24 cellular contexts compared by ENCODE assay signal in the genomic region with DNA sequence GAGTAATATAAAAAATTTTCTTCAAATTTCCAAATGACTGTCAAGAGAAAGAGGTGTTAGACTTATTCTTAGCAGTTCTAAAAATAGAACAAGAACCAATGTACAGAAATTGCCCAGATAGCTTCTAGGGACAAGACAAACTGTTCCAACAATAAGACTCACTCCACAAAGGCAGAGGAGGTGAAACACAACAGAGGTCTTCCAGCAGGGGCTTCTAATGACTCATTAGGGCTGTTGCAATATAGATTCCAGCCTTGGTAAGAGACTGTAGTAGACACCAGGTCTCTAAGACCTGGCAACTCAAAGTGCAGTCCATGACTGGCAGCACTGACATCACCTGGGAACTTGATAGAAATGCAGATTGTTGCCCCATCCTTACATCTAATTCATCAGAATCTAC.
DNase-seq lines count a peak whose midpoint lies in the region; ATAC-seq and TF ChIP-seq lines count a peak whose summit lies in the region.
"Had no signal": no experiment of that assay in that cellular context is flagged by ENCODE, and none has a peak within 500 bp of the region (broad histone marks: within the 10 kb centered on the region; RNA-seq: fewer than 3 reads in every experiment).

No MANE protein-coding gene starts in this region.

- H3K27me3 ChIP-seq in breast epithelium (no peaks in the 10 kb centered on the region), heart right ventricle (no peaks in the 10 kb centered on the region)
- H3K27me3 ChIP-seq: BLaER1, SJSA1 had no signal

- intact Hi-C loops in MCF 10A (cut with micrococcal nuclease) (no loop called here), breast epithelium (cut with DNase I; ENCODE audit: low total_unique reads) (no loop called here), heart right ventricle (cut with DNase I) (loop anchor here in 1 of 10 donors (5.0 kb wide), 1 partner anchor 135 kb away; the partner anchor contains the start of gene VLDLR)

- POLR2A ChIA-PET in MCF 10A (lab: Yijun Ruan, JAX) = no interaction called here

- TF ChIP-seq POLR2A in breast epithelium (IDR thresholded peaks at IDR 0.05) = no peak

- no peak overlapping the region for H3K4me3 Mint-ChIP-seq in MCF 10A (ENCODE audit: unreplicated experiment)
- H3K4me3 Mint-ChIP-seq: CD4-positive, CD25-positive, alpha-beta regulatory T cell; H9; IgD-negative memory B cell had no signal

- no peak overlapping the region for H3K4me3 ChIP-seq in breast epithelium
- no peak overlapping the region for H3K4me3 ChIP-seq in fibroblast of mammary gland (ENCODE audit: control insufficient read depth, low read depth, low read length)
- H3K4me3 ChIP-seq in heart right ventricle = no peak overlapping the region
- H3K4me3 ChIP-seq: BLaER1, GM23248, SJSA1 had no signal

- ATAC-seq in heart right ventricle (peak in 4 of 8 donors; percentile 15 to 87 (median 78)), HG03354 (IDR thresholded peaks at IDR 0.05; ENCODE audit: poor library complexity, severe bottlenecking, unreplicated experiment) (no peak), GM18519 (IDR thresholded peaks at IDR 0.05; ENCODE audit: low FRiP score, unreplicated experiment) (no peak)
- ATAC-seq: PC-3 had no signal

- TF ChIP-seq CTCF in MCF 10A (IDR thresholded peaks at IDR 0.05; ENCODE audit: unreplicated experiment) = no peak
- TF ChIP-seq CTCF in breast epithelium (IDR thresholded peaks at IDR 0.05) = no peak
- no peak for TF ChIP-seq CTCF in fibroblast of mammary gland (conservative IDR thresholded peaks at IDR 0.05; ENCODE audit: control insufficient read depth, insufficient read depth, low read depth, low read length)
- no peak for TF ChIP-seq CTCF in heart right ventricle (IDR thresholded peaks at IDR 0.05)

- CTCF ChIA-PET in MCF 10A (lab: Yijun Ruan, JAX) = interaction anchor here (0.6 kb wide), 1 partner anchor 127 kb away, joined by 3 read pairs; no protein-coding TSS in a partner anchor

- no peaks in the 10 kb centered on the region for H3K4me1 Mint-ChIP-seq in MCF 10A (ENCODE audit: insufficient read depth, unreplicated experiment)
- H3K4me1 Mint-ChIP-seq: CD4-positive, CD25-positive, alpha-beta regulatory T cell; IgD-negative memory B cell had no signal

- BruUV-seq in MCF 10A (replicated peaks; lab: Mats Ljungman, UMichigan) = no TSS peak

- no peak overlapping the region for H3K27ac Mint-ChIP-seq in MCF 10A (ENCODE audit: low read depth, unreplicated experiment)
- H3K27ac Mint-ChIP-seq: CD4-positive, CD25-positive, alpha-beta regulatory T cell; H9; IgD-negative memory B cell had no signal

- DNase-seq in MCF 10A (ENCODE audit: unreplicated experiment) (peak; percentile 4), breast epithelium (ENCODE audit: low spot score in 2 of 2) (no peak), fibroblast of mammary gland (ENCODE audit: low read depth) (peak; percentile 13), heart right ventricle (no peak), GOT3 (lab: John Stamatoyannopoulos, UW) (no peak), COLO668 (lab: John Stamatoyannopoulos, UW; ENCODE audit: unreplicated experiment) (no peak)
- DNase-seq: CD4-positive, CD25-positive, alpha-beta regulatory T cell; DMS53; GM23248; H9; NCI-H1105; NCI-H1436 treated with DMSO at 0.1 percent for 48 hours; NCI-H187 treated with DMSO at 0.1 percent for 48 hours; NCI-H446; NCI-H526; NCI-H82; NK-92 treated with Interleukin-12 subunit alpha and Interleukin-12 subunit beta, amount 100 ng/mL, for 24 hours had no signal

- no peaks in the 10 kb centered on the region for H3K9me3 Mint-ChIP-seq in MCF 10A (ENCODE audit: unreplicated experiment)
- H3K9me3 Mint-ChIP-seq: CD4-positive, CD25-positive, alpha-beta regulatory T cell; IgD-negative memory B cell had no signal

- H3K36me3 ChIP-seq in breast epithelium (no peaks in the 10 kb centered on the region), heart right ventricle (no peaks in the 10 kb centered on the region)
- H3K36me3 ChIP-seq: SJSA1 had no signal

- H3K9me3 ChIP-seq in breast epithelium = no peaks in the 10 kb centered on the region
- no peaks in the 10 kb centered on the region for H3K9me3 ChIP-seq in heart right ventricle
- H3K9me3 ChIP-seq: SJSA1 had no signal

- H3K4me1 ChIP-seq in breast epithelium (no peaks in the 10 kb centered on the region), heart right ventricle (peaks cover 3 to 36% (median 10%) of the 10 kb centered on the region in 9 donors)
- H3K4me1 ChIP-seq: BLaER1, SJSA1 had no signal

- H3K27me3 Mint-ChIP-seq in MCF 10A (ENCODE audit: insufficient read depth, unreplicated experiment) = no peaks in the 10 kb centered on the region
- H3K27me3 Mint-ChIP-seq: CD4-positive, CD25-positive, alpha-beta regulatory T cell had no signal

- H3K36me3 Mint-ChIP-seq in MCF 10A (ENCODE audit: insufficient read depth, unreplicated experiment) = no peaks in the 10 kb centered on the region
- H3K36me3 Mint-ChIP-seq: CD4-positive, CD25-positive, alpha-beta regulatory T cell had no signal

- H3K27ac ChIP-seq in breast epithelium (no peak overlapping the region), heart right ventricle (peak overlapping the region in 9 of 10 donors; percentile 0 to 56 (median 27))
- H3K27ac ChIP-seq: BLaER1, GM23248, KMS-11, SJSA1 had no signal

Comparison
In these comparisons a context has a peak if more than half of its experiments do, and no peak if none do; other contexts are left out.
1. DNase-seq: peak in MCF 10A (single experiment) and fibroblast of mammary gland (single experiment); none in breast epithelium (0 of 2), heart right ventricle (0 of 2), GOT3 (single experiment) and COLO668 (single experiment).
2. H3K27ac ChIP-seq: peak in heart right ventricle (9 of 10); none in breast epithelium (0 of 2).